Comparison of ENCODE assay signal across 34 cellular contexts in genomic region chr19:19305696-19306095, GRCh38. TPM values are rescaled to one million over a fixed set of nuclear protein-coding genes. Genes with fewer than 3 reads are reported as not detected.
"Had no signal": no experiment of that assay in that cellular context is flagged by ENCODE, and none has a peak within 500 bp of the region (broad histone marks: within the 10 kb centered on the region; RNA-seq: fewer than 3 reads in every experiment).

No MANE protein-coding gene starts in this region.

- H3K4me3 ChIP-seq: cardiac muscle cell, MG63, PC-9 had no signal

- DNase-seq: activated CD4-positive, alpha-beta T cell treated with anti-CD3 and anti-CD28 coated beads, Interleukin-2, amount 10 ng/mL, durations not matched to agents 24 days and 14 days; activated CD4-positive, alpha-beta T cell treated with anti-CD3 and anti-CD28 coated beads, Interleukin-2, amount 50 U/mL, for 4 hours; activated CD8-positive, alpha-beta T cell treated with anti-CD3 and anti-CD28 coated beads for 36 hours; activated effector memory CD4-positive, alpha-beta T cell treated with anti-CD3 and anti-CD28 coated beads, Interleukin-2, amount 50 U/mL, for 16 hours; activated naive CD4-positive, alpha-beta T cell; activated naive CD4-positive, alpha-beta T cell treated with anti-CD3 and anti-CD28 coated beads, Interleukin-2, amount 50 U/mL, for 16 hours; activated naive CD8-positive, alpha-beta T cell treated with anti-CD3 and anti-CD28 coated beads for 36 hours; activated T-cell treated with anti-CD3 and anti-CD28 coated beads, Interleukin-2, amount 50 U/mL, for 1 hour; activated T-cell treated with anti-CD3 and anti-CD28 coated beads, Interleukin-2, amount 50 U/mL, for 72 hours; amniotic stem cell; aorta; Kasumi-1; MG63; NCI-H1048; NCI-H1105 treated with DMSO at 0.1 percent for 48 hours; NCI-H1436; NCI-H1694; NCI-H1930; NCI-H2081 treated with DMSO at 0.1 percent for 48 hours; NCI-H226; NCI-H446 treated with DMSO at 0.1 percent for 48 hours; NCI-H524; NCI-H69; NK-92 treated with Interleukin-12 subunit alpha and Interleukin-12 subunit beta, amount 100 ng/mL, for 24 hours; PC-9; Right ventricle myocardium superior; T1000 had no signal

- H3K4me2 ChIP-seq: PC-9 had no signal

- H3K9me3 ChIP-seq: MG63 had no signal

- H3K4me1 Mint-ChIP-seq: activated CD4-positive, alpha-beta T cell treated with anti-CD3 and anti-CD28 coated beads, Interleukin-2, amount 10 ng/mL, durations not matched to agents 24 days and 14 days; activated T-helper 17 cell treated with anti-CD3 and anti-CD28 coated beads, Interleukin-2, amount 50 U/mL, for 72 hours; central memory CD8-positive, alpha-beta T cell had no signal

- H3K27me3 Mint-ChIP-seq: activated CD4-positive, alpha-beta T cell treated with anti-CD3 and anti-CD28 coated beads, Interleukin-2, amount 10 ng/mL, durations not matched to agents 24 days and 14 days; activated CD8-positive, alpha-beta T cell treated with anti-CD3 and anti-CD28 coated beads for 36 hours; activated naive CD8-positive, alpha-beta T cell treated with anti-CD3 and anti-CD28 coated beads for 36 hours; activated T-helper 17 cell treated with anti-CD3 and anti-CD28 coated beads, Interleukin-2, amount 50 U/mL, for 72 hours; central memory CD8-positive, alpha-beta T cell had no signal

- ATAC-seq: activated CD8-positive, alpha-beta T cell treated with anti-CD3 and anti-CD28 coated beads for 36 hours; activated T-cell treated with anti-CD3 and anti-CD28 coated beads, Interleukin-2, amount 50 U/mL, for 72 hours; activated T-helper 17 cell treated with anti-CD3 and anti-CD28 coated beads, Interleukin-2, amount 50 U/mL, for 72 hours had no signal

- H2AFZ ChIP-seq: PC-9 had no signal

- H3K9me3 Mint-ChIP-seq: activated CD4-positive, alpha-beta T cell treated with anti-CD3 and anti-CD28 coated beads, Interleukin-2, amount 10 ng/mL, durations not matched to agents 24 days and 14 days; activated CD8-positive, alpha-beta T cell treated with anti-CD3 and anti-CD28 coated beads for 36 hours; activated naive CD8-positive, alpha-beta T cell treated with anti-CD3 and anti-CD28 coated beads for 36 hours; activated T-cell treated with anti-CD3 and anti-CD28 coated beads, Interleukin-2, amount 50 U/mL, for 72 hours; activated T-helper 17 cell treated with anti-CD3 and anti-CD28 coated beads, Interleukin-2, amount 50 U/mL, for 72 hours; central memory CD8-positive, alpha-beta T cell had no signal

- FAIRE-seq: RCC 7860 had no signal

- H3K27me3 ChIP-seq: cardiac muscle cell, MG63 had no signal

- H3K27ac ChIP-seq: cardiac muscle cell, PC-9 had no signal

- H3K4me3 Mint-ChIP-seq: activated CD4-positive, alpha-beta T cell treated with anti-CD3 and anti-CD28 coated beads, Interleukin-2, amount 10 ng/mL, durations not matched to agents 24 days and 14 days; activated CD8-positive, alpha-beta T cell treated with anti-CD3 and anti-CD28 coated beads for 36 hours; activated naive CD8-positive, alpha-beta T cell treated with anti-CD3 and anti-CD28 coated beads for 36 hours; activated T-cell treated with anti-CD3 and anti-CD28 coated beads, Interleukin-2, amount 50 U/mL, for 72 hours; activated T-helper 17 cell treated with anti-CD3 and anti-CD28 coated beads, Interleukin-2, amount 50 U/mL, for 72 hours; central memory CD8-positive, alpha-beta T cell had no signal

- H3K27ac Mint-ChIP-seq: activated CD4-positive, alpha-beta T cell treated with anti-CD3 and anti-CD28 coated beads, Interleukin-2, amount 10 ng/mL, durations not matched to agents 24 days and 14 days; activated CD8-positive, alpha-beta T cell treated with anti-CD3 and anti-CD28 coated beads for 36 hours; activated naive CD8-positive, alpha-beta T cell treated with anti-CD3 and anti-CD28 coated beads for 36 hours; activated T-cell treated with anti-CD3 and anti-CD28 coated beads, Interleukin-2, amount 50 U/mL, for 72 hours; activated T-helper 17 cell treated with anti-CD3 and anti-CD28 coated beads, Interleukin-2, amount 50 U/mL, for 72 hours had no signal

RNA-seq across cellular contexts. Expression of gene TM6SF2, which starts 32.6 kb away (rescaled TPM):
- total RNA-seq: activated CD4-positive, alpha-beta T cell treated with anti-CD3 and anti-CD28 coated beads, Interleukin-2, amount 10 ng/mL, durations not matched to agents 24 days and 14 days; activated CD8-positive, alpha-beta memory T cell treated with anti-CD3 and anti-CD28 coated beads for 36 hours; activated CD8-positive, alpha-beta T cell treated with anti-CD3 and anti-CD28 coated beads for 36 hours; activated naive CD8-positive, alpha-beta T cell treated with anti-CD3 and anti-CD28 coated beads for 36 hours; activated T-cell treated with anti-CD3 and anti-CD28 coated beads, Interleukin-2, amount 50 U/mL, for 72 hours; activated T-helper 17 cell treated with anti-CD3 and anti-CD28 coated beads, Interleukin-2, amount 50 U/mL, for 72 hours; PC-9; T-helper 1 cell treated with Interleukin-12 subunit alpha and Interleukin-12 subunit beta and Interleukin-4 antibody, amounts not matched to agents 30 ng/mL and 1 ng/mL, for 36 hours; T-helper 2 cell treated with Interferon-gamma antibody and Interleukin-4, amounts not matched to agents 100 ng/mL and 5 ng/mL, for 36 hours had no signal
